Comparison of ENCODE assay signal across 8 cellular contexts in genomic region chr13:70623260-70623659, GRCh38.
DNase-seq lines count a peak whose midpoint lies in the region; ATAC-seq, FAIRE-seq and TF ChIP-seq lines count a peak whose summit lies in the region.

No MANE protein-coding gene starts in this region.

- no peak overlapping the region for H3K4me2 ChIP-seq in astrocyte (ENCODE audit: low read length)

- no peaks in the 10 kb centered on the region for H3K4me1 ChIP-seq in astrocyte (ENCODE audit: insufficient read depth, low read length)

- DNase-seq in DMS153 treated with DMSO at 0.1 percent for 48 hours (lab: John Stamatoyannopoulos, UW; ENCODE audit: unreplicated experiment), result peak; percentile 8
- DNase-seq in DMS153 (lab: John Stamatoyannopoulos, UW), result no peak
- peak; percentile 1 for DNase-seq in astrocyte (ENCODE audit: low read depth)
- DNase-seq in NCI-H774 (lab: John Stamatoyannopoulos, UW), result no peak
- no peak for DNase-seq in activated CD4-positive, CD25-positive, alpha-beta regulatory T cell treated with anti-CD3 and anti-CD28 coated beads, Interleukin-2, amount 50 U/mL, for 72 hours
- no peak for DNase-seq in COR-L47 (lab: John Stamatoyannopoulos, UW)

- no peak overlapping the region for H3K4me3 ChIP-seq in astrocyte (ENCODE audit: insufficient read depth, low read depth, low read length)

- H3K27me3 ChIP-seq in astrocyte (ENCODE audit: insufficient read depth, low read length), result no peaks in the 10 kb centered on the region

- TF ChIP-seq CTCF in astrocyte (IDR thresholded peaks at IDR 0.05; ENCODE audit: insufficient read depth, low read depth, low read length) (peak; percentile 25), nephron (IDR thresholded peaks at IDR 0.05; ENCODE audit: unreplicated experiment in 3 of 3) (peak; percentile 40 to 59 (median 43))

- peak; percentile 57 for ATAC-seq in HG03565 (IDR thresholded peaks at IDR 0.05; ENCODE audit: unreplicated experiment)

- H3K27me3 Mint-ChIP-seq in astrocyte (ENCODE audit: low read depth, unreplicated experiment) (no peaks in the 10 kb centered on the region), nephron (ENCODE audit: low read depth) (no peaks in the 10 kb centered on the region)

- no peak overlapping the region for H3K9ac ChIP-seq in astrocyte (ENCODE audit: low read length)

- no peaks in the 10 kb centered on the region for H3K9me3 Mint-ChIP-seq in astrocyte (ENCODE audit: unreplicated experiment)
- H3K9me3 Mint-ChIP-seq in nephron, result no peaks in the 10 kb centered on the region

- H3K4me3 Mint-ChIP-seq in astrocyte (ENCODE audit: unreplicated experiment) (no peak overlapping the region), nephron (no peak overlapping the region)

- H3K27ac Mint-ChIP-seq in astrocyte (ENCODE audit: unreplicated experiment), result no peak overlapping the region
- H3K27ac Mint-ChIP-seq in nephron, result no peak overlapping the region

- no peaks in the 10 kb centered on the region for H3K9me3 ChIP-seq in astrocyte (ENCODE audit: insufficient read depth, low read depth, low read length)

- no peak overlapping the region for H3K27ac ChIP-seq in astrocyte (ENCODE audit: low read depth, low read length)

- H3K4me1 Mint-ChIP-seq in astrocyte (ENCODE audit: low read depth, unreplicated experiment), result no peaks in the 10 kb centered on the region
- H3K4me1 Mint-ChIP-seq in nephron, result no peaks in the 10 kb centered on the region

- H3K36me3 ChIP-seq in astrocyte (ENCODE audit: insufficient read depth, low read length), result no peaks in the 10 kb centered on the region

- H2AFZ ChIP-seq in astrocyte (ENCODE audit: low read depth, low read length), result no peak overlapping the region

- no peaks in the 10 kb centered on the region for H3K36me3 Mint-ChIP-seq in astrocyte (ENCODE audit: low read depth, unreplicated experiment)
- H3K36me3 Mint-ChIP-seq in nephron (ENCODE audit: low read depth), result no peaks in the 10 kb centered on the region

- H4K20me1 ChIP-seq in astrocyte (ENCODE audit: insufficient read depth, low read length), result no peaks in the 10 kb centered on the region

- FAIRE-seq in astrocyte (lab: Jason Lieb, UNC), result no peak

- no peaks in the 10 kb centered on the region for H3K79me2 ChIP-seq in astrocyte (ENCODE audit: insufficient read depth, low read length)

Comparison
In these comparisons a context has a peak if more than half of its experiments do, and no peak if none do; other contexts are left out.
1. DNase-seq: peak in DMS153 treated with DMSO at 0.1 percent for 48 hours (single experiment) and astrocyte (single experiment); none in DMS153 (single experiment), NCI-H774 (single experiment), activated CD4-positive, CD25-positive, alpha-beta regulatory T cell treated with anti-CD3 and anti-CD28 coated beads, Interleukin-2, amount 50 U/mL, for 72 hours (single experiment) and COR-L47 (single experiment).